34 cellular contexts compared by ENCODE assay signal in the genomic region with DNA sequence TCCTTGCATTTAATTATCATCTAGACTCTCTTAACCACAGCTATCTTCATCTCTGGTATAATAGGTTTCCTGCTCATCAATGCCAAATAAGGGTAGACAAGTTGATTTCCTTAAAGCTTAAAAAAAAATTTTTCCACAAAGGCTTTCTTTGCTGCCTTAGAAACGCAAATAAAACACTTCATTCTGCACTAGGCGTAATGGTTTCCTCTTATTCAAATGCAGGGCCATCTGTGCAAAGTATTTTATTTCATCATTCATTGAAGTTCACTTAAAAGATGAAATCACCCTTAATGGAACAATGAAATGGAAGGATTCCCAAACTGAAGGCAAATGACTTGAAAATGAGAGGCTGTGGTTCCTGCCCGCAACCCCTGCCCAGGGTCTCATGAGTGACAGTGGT.
"Had no signal": no experiment of that assay in that cellular context is flagged by ENCODE, and none has a peak within 500 bp of the region (broad histone marks: within the 10 kb centered on the region; RNA-seq: fewer than 3 reads in every experiment).

No MANE protein-coding gene starts in this region.

- H3K4me1 Mint-ChIP-seq: activated naive CD8-positive, alpha-beta T cell treated with anti-CD3 and anti-CD28 coated beads for 36 hours; activated T-helper 17 cell treated with anti-CD3 and anti-CD28 coated beads, Interleukin-2, amount 50 U/mL, for 72 hours; central memory CD8-positive, alpha-beta T cell had no signal

- H3K9me3 Mint-ChIP-seq: activated naive CD8-positive, alpha-beta T cell treated with anti-CD3 and anti-CD28 coated beads for 36 hours; activated T-helper 17 cell treated with anti-CD3 and anti-CD28 coated beads, Interleukin-2, amount 50 U/mL, for 72 hours; central memory CD8-positive, alpha-beta T cell had no signal

- DNase-seq: activated CD4-positive, alpha-beta T cell treated with anti-CD3 and anti-CD28 coated beads for 1 hour; activated CD4-positive, alpha-beta T cell treated with anti-CD3 and anti-CD28 coated beads for 48 hours; activated CD4-positive, CD25-positive, alpha-beta regulatory T cell; activated CD8-positive, alpha-beta T cell treated with anti-CD3 and anti-CD28 coated beads for 36 hours; activated effector memory CD4-positive, alpha-beta T cell treated with anti-CD3 and anti-CD28 coated beads, Interleukin-2, amount 50 U/mL, for 16 hours; activated naive CD4-positive, alpha-beta T cell; activated naive CD4-positive, alpha-beta T cell treated with anti-CD3 and anti-CD28 coated beads, Interleukin-2, amount 50 U/mL, for 16 hours; activated naive CD8-positive, alpha-beta T cell treated with anti-CD3 and anti-CD28 coated beads for 36 hours; activated T-cell treated with anti-CD3 and anti-CD28 coated beads, Interleukin-2, amount 50 U/mL, for 1 hour; activated T-cell treated with anti-CD3 and anti-CD28 coated beads, Interleukin-2, amount 50 U/mL, for 72 hours; amniotic stem cell; aorta; brain microvascular endothelial cell; colonic mucosa; Kasumi-1; KG1; MG63; NCI-H1048; NCI-H1105 treated with DMSO at 0.1 percent for 48 hours; NCI-H1436; NCI-H1694; NCI-H2081; NCI-H510A; PC-9; SIG-M5; SW 1271; T-helper 1 cell; T-helper 2 cell; T-helper 9 cell had no signal

- H3K27ac ChIP-seq: brain microvascular endothelial cell, colonic mucosa, PC-9, RWPE1, WERI-Rb-1 had no signal

- H3K27ac Mint-ChIP-seq: activated CD8-positive, alpha-beta T cell treated with anti-CD3 and anti-CD28 coated beads for 36 hours; activated naive CD8-positive, alpha-beta T cell treated with anti-CD3 and anti-CD28 coated beads for 36 hours; activated T-cell treated with anti-CD3 and anti-CD28 coated beads, Interleukin-2, amount 50 U/mL, for 72 hours; activated T-helper 17 cell treated with anti-CD3 and anti-CD28 coated beads, Interleukin-2, amount 50 U/mL, for 72 hours had no signal

- FAIRE-seq: RCC 7860 had no signal

- H3K27me3 Mint-ChIP-seq: activated CD8-positive, alpha-beta T cell treated with anti-CD3 and anti-CD28 coated beads for 36 hours; activated naive CD8-positive, alpha-beta T cell treated with anti-CD3 and anti-CD28 coated beads for 36 hours had no signal

- H3K36me3 Mint-ChIP-seq: activated naive CD8-positive, alpha-beta T cell treated with anti-CD3 and anti-CD28 coated beads for 36 hours had no signal

- H3K4me3 Mint-ChIP-seq: activated CD8-positive, alpha-beta T cell treated with anti-CD3 and anti-CD28 coated beads for 36 hours; activated naive CD8-positive, alpha-beta T cell treated with anti-CD3 and anti-CD28 coated beads for 36 hours; activated T-cell treated with anti-CD3 and anti-CD28 coated beads, Interleukin-2, amount 50 U/mL, for 72 hours; activated T-helper 17 cell treated with anti-CD3 and anti-CD28 coated beads, Interleukin-2, amount 50 U/mL, for 72 hours; central memory CD8-positive, alpha-beta T cell had no signal
